ENCODE assay signal across 9 cellular contexts in the genomic region with DNA sequence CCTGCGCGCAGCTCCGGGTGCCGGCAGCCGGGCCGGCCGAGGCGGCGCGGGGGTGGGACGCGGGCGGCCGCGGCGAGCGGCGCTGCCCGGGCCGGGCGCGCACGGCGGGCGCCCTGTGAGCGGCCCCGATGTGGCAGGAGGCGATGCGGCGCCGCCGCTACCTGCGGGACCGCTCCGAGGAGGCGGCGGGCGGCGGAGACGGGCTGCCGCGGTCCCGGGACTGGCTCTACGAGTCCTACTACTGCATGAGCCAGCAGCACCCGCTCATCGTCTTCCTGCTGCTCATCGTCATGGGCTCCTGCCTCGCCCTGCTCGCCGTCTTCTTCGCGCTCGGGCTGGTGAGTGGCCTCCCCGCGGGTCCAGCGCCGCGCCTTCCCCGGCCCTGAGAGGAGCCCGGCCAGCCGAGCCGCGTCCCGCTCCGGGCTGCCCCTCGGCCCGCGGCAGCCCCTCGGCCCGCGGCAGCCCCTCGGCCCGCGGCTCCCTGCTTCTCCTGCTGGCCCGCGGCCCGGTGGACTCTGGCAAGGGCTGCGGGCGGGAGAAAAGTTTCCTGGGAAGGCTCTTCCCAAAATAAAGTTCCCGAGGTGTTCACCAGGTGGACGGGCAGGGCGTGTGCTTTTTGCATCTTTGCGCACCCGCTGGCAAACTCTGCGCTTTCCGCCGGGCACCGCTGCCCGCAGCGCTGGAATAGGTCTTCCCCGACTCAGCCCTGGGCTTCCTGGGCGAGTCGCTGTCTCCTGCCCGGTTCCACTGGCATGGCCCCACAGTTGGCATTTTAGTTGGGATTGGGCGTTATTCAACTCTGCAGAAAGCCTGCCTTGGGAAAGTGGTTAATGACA. TPM values are rescaled to one million over a fixed set of nuclear protein-coding genes. Genes with fewer than 3 reads are reported as not detected.
DNase-seq lines count a peak whose midpoint lies in the region; ATAC-seq lines count a peak whose summit lies in the region.
"Had no signal": no experiment of that assay in that cellular context is flagged by ENCODE, and none has a peak within 500 bp of the region (broad histone marks: within the 10 kb centered on the region; RNA-seq: fewer than 3 reads in every experiment).

No MANE protein-coding gene starts in this region.

- H3K9me3 Mint-ChIP-seq in naive thymus-derived CD4-positive, alpha-beta T cell = peaks cover 0 to 5% (median 0%) of the 10 kb centered on the region in 11 donors

- peaks cover 0 to 6% (median 0%) of the 10 kb centered on the region in 5 donors for H3K36me3 Mint-ChIP-seq in naive thymus-derived CD4-positive, alpha-beta T cell

- H3K36me3 ChIP-seq in HUES64 (ENCODE audit: insufficient read depth, low read length) (no peaks in the 10 kb centered on the region), ectodermal cell (ENCODE audit: control insufficient read depth, insufficient read depth, low read length) (no peaks in the 10 kb centered on the region), Karpas-422 (ENCODE audit: insufficient read depth, low read length) (no peaks in the 10 kb centered on the region)
- no peaks in the 10 kb centered on the region for H3K36me3 ChIP-seq in naive thymus-derived CD4-positive, alpha-beta T cell (ENCODE audit: control insufficient read depth in 2 of 3, insufficient read depth in 3 of 3, low read length in 3 of 3)

- intact Hi-C loops in naive thymus-derived CD4-positive, alpha-beta T cell (cut with micrococcal nuclease) = no loop called here

- CTCF ChIA-PET in naive thymus-derived CD4-positive, alpha-beta T cell (lab: Charles Lee) = no interaction called here

- peaks cover 43% of the 10 kb centered on the region for H3K4me1 ChIP-seq in HUES64 (ENCODE audit: insufficient read depth, low read length)
- peaks cover 4% of the 10 kb centered on the region for H3K4me1 ChIP-seq in ectodermal cell (ENCODE audit: control insufficient read depth, insufficient read depth, low read length)
- no peaks in the 10 kb centered on the region for H3K4me1 ChIP-seq in naive thymus-derived CD4-positive, alpha-beta T cell (ENCODE audit: control insufficient read depth in 2 of 2, insufficient read depth in 2 of 2, low read length in 2 of 2)
- H3K4me1 ChIP-seq in Karpas-422 (ENCODE audit: low read length) = no peaks in the 10 kb centered on the region

- peak overlapping the region; percentile 72 for H3K4me3 ChIP-seq in HUES64 (ENCODE audit: low read length)
- H3K4me3 ChIP-seq in ectodermal cell (ENCODE audit: insufficient read depth, low read depth, low read length) = peak overlapping the region; percentile 51
- no peak overlapping the region for H3K4me3 ChIP-seq in naive thymus-derived CD4-positive, alpha-beta T cell (ENCODE audit: low read length)
- no peak overlapping the region for H3K4me3 ChIP-seq in Karpas-422 (ENCODE audit: low read length)

- POLR2A ChIA-PET in naive thymus-derived CD4-positive, alpha-beta T cell (lab: Charles Lee) = no interaction called here

- H3K4me3 Mint-ChIP-seq in naive thymus-derived CD4-positive, alpha-beta T cell = peak overlapping the region in 8 of 10 donors; percentile 3 to 67 (median 34)

- H3K4me1 Mint-ChIP-seq in naive thymus-derived CD4-positive, alpha-beta T cell = peaks cover 0 to 10% (median 6%) of the 10 kb centered on the region in 7 donors

- H3K27ac Mint-ChIP-seq in naive thymus-derived CD4-positive, alpha-beta T cell = no peak overlapping the region

- DNase-seq in AG08395 (ENCODE audit: low spot score) (peak; percentile 6), activated gamma-delta T cell treated with Interleukin-2 at 50 U/mL for 16 hours (no peak), Karpas-422 (no peak)
- DNase-seq in naive thymus-derived CD4-positive, alpha-beta T cell = no peak
- DNase-seq in stimulated activated CD4-positive, alpha-beta T cell treated with anti-CD3 and anti-CD28 coated beads, Interleukin-1b, Interleukin-23, amount 100 ng/mL, for 48 hours = no peak

- H4K20me1 ChIP-seq in Karpas-422 (ENCODE audit: insufficient read depth, low read depth, low read length) = no peaks in the 10 kb centered on the region

- H3K9ac ChIP-seq in HUES64 (ENCODE audit: low read depth, low read length) = peak overlapping the region; percentile 82
- no peak overlapping the region for H3K9ac ChIP-seq in Karpas-422 (ENCODE audit: low read length)

- H3K27ac ChIP-seq in HUES64 (ENCODE audit: low read depth, low read length) (peak overlapping the region; percentile 33; the same call in 1 of the 2 replicates), ectodermal cell (ENCODE audit: insufficient read depth, low read depth, low read length, poor library complexity, severe bottlenecking) (no peak overlapping the region), Karpas-422 (ENCODE audit: low read length) (no peak overlapping the region)
- H3K27ac ChIP-seq in naive thymus-derived CD4-positive, alpha-beta T cell (ENCODE audit: low read depth, low read length) = no peak overlapping the region

- H3K27me3 ChIP-seq in HUES64 (ENCODE audit: insufficient read depth, low read length) = peaks cover 46% of the 10 kb centered on the region; the same call in 1 of the 2 replicates
- peaks cover 53% of the 10 kb centered on the region for H3K27me3 ChIP-seq in ectodermal cell (ENCODE audit: control insufficient read depth, insufficient read depth, low read length, poor library complexity, severe bottlenecking)
- H3K27me3 ChIP-seq in naive thymus-derived CD4-positive, alpha-beta T cell (ENCODE audit: control insufficient read depth in 2 of 2, insufficient read depth in 2 of 2, low read length in 2 of 2) = peaks cover 0 to 3% of the 10 kb centered on the region in 2 donors
- H3K27me3 ChIP-seq in Karpas-422 (ENCODE audit: low read length) = no peaks in the 10 kb centered on the region

- ATAC-seq in naive thymus-derived CD4-positive, alpha-beta T cell = no peak
- no peak for ATAC-seq in HG03521 (IDR thresholded peaks at IDR 0.05; ENCODE audit: unreplicated experiment)

- H3K79me2 ChIP-seq in Karpas-422 (ENCODE audit: low read length) = no peaks in the 10 kb centered on the region

- WGBS in HUES64 = under 1% methylated on average over 95 of the region's 95 CpGs
- WGBS in ectodermal cell, 2 experiments = 0% methylated on average over 95 of the region's 95 CpGs

- H3K9me3 ChIP-seq in HUES64 (ENCODE audit: insufficient read depth, low read depth, low read length) (no peaks in the 10 kb centered on the region), ectodermal cell (ENCODE audit: control insufficient read depth, low read length) (no peaks in the 10 kb centered on the region), Karpas-422 (ENCODE audit: low read length) (no peaks in the 10 kb centered on the region)
- no peaks in the 10 kb centered on the region for H3K9me3 ChIP-seq in naive thymus-derived CD4-positive, alpha-beta T cell (ENCODE audit: control insufficient read depth in 2 of 3, low read length in 3 of 3)

- H3K9me2 ChIP-seq in Karpas-422 (replicated peaks; ENCODE audit: insufficient read depth, low read length) = no peaks in the 10 kb centered on the region

- peaks cover 41 to 49% (median 46%) of the 10 kb centered on the region in 5 donors for H3K27me3 Mint-ChIP-seq in naive thymus-derived CD4-positive, alpha-beta T cell

- H2AFZ ChIP-seq in Karpas-422 (ENCODE audit: low read length) = no peak overlapping the region

- no peak overlapping the region for H3K4me2 ChIP-seq in Karpas-422 (ENCODE audit: low read depth, low read length, poor library complexity, severe bottlenecking)

RNA-seq across cellular contexts. Expression of a gene that starts 0.4 kb away (rescaled TPM):
- 41.4 TPM for polyA plus RNA-seq in HUES64 (2013, experiment 1 of 2)
- polyA plus RNA-seq in HUES64 (2013, experiment 2 of 2) = 43.0 TPM
- 4.2 TPM for polyA plus RNA-seq in ectodermal cell (2013, experiment 1 of 4)
- polyA plus RNA-seq in ectodermal cell (2013, experiment 2 of 4) = 3.4 TPM
- polyA plus RNA-seq in ectodermal cell (2013, experiment 3 of 4) = 4.9 TPM
- 8.6 TPM for polyA plus RNA-seq in ectodermal cell (2013, experiment 4 of 4)
- total RNA-seq in naive thymus-derived CD4-positive, alpha-beta T cell = not detected
- not detected for polyA plus RNA-seq in naive thymus-derived CD4-positive, alpha-beta T cell
- not detected in 2 replicates for total RNA-seq in Karpas-422 (2014; rRNA removed; shearing (Covaris generic); ENCODE audit: low replicate concordance)
- total RNA-seq: T-helper 2 cell treated with Interferon-gamma antibody and Interleukin-4, amounts not matched to agents 100 ng/mL and 5 ng/mL, for 36 hours had no signal

Comparison
In these comparisons a context has a peak if more than half of its experiments do, and no peak if none do; other contexts are left out.
1. H3K4me3 ChIP-seq: peak in HUES64 (single experiment) and ectodermal cell (single experiment); none in naive thymus-derived CD4-positive, alpha-beta T cell (single experiment) and Karpas-422 (single experiment).